In genomic region chr16:23141033-23141432, GRCh38 we compare ENCODE assay signal across 14 cellular contexts. TPM values are rescaled to one million over a fixed set of nuclear protein-coding genes. Genes with fewer than 3 reads are reported as not detected.
DNase-seq lines count a peak whose midpoint lies in the region; ATAC-seq and TF ChIP-seq lines count a peak whose summit lies in the region.
"Had no signal": no experiment of that assay in that cellular context is flagged by ENCODE, and none has a peak within 500 bp of the region (broad histone marks: within the 10 kb centered on the region; RNA-seq: fewer than 3 reads in every experiment).

No MANE protein-coding gene starts in this region.

- H3K4me1 Mint-ChIP-seq in T-cell: peaks cover 7 to 10% (median 7%) of the 10 kb centered on the region in 3 donors

- H3K4me1 ChIP-seq in suprapubic skin: peaks cover 62% of the 10 kb centered on the region

- no peak overlapping the region for H3K4me3 Mint-ChIP-seq in T-cell
- H3K4me3 Mint-ChIP-seq: CD4-positive, CD25-positive, alpha-beta regulatory T cell had no signal

- H3K36me3 ChIP-seq in suprapubic skin: no peaks in the 10 kb centered on the region

- POLR2A ChIA-PET in RWPE1 (lab: Yijun Ruan, JAX; ENCODE audit: low non-redundant PET): no interaction called here
- POLR2A ChIA-PET in T-cell (lab: Charles Lee): no interaction called here

- no peaks in the 10 kb centered on the region for H3K27me3 Mint-ChIP-seq in T-cell
- H3K27me3 Mint-ChIP-seq: CD4-positive, CD25-positive, alpha-beta regulatory T cell had no signal

- TF ChIP-seq EP300 in suprapubic skin (IDR thresholded peaks at IDR 0.05): no peak

- no peak overlapping the region for H3K27ac Mint-ChIP-seq in T-cell
- H3K27ac Mint-ChIP-seq: CD4-positive, CD25-positive, alpha-beta regulatory T cell had no signal

- H3K9me3 Mint-ChIP-seq in T-cell: peaks cover 4 to 19% (median 8%) of the 10 kb centered on the region in 3 donors

- DNase-seq in RWPE1 (ENCODE audit: low spot score) (no peak), epithelial cell of prostate (ENCODE audit: low read depth, low spot score) (no peak), left ventricle myocardium superior (no peak), suprapubic skin (ENCODE audit: low spot score in 2 of 2) (no peak), T-cell (no peak), left lobe of liver (ENCODE audit: low spot score) (no peak)
- DNase-seq: CD4-positive, CD25-positive, alpha-beta regulatory T cell; DMS53; H7; NCI-H1436 treated with DMSO at 0.1 percent for 48 hours; NCI-H446; PC-3 had no signal

- H3K9me3 ChIP-seq in suprapubic skin: no peaks in the 10 kb centered on the region

- H3K36me3 Mint-ChIP-seq in T-cell: peaks cover 15% of the 10 kb centered on the region

- H3K27me3 ChIP-seq in suprapubic skin: no peaks in the 10 kb centered on the region

- no peak for TF ChIP-seq POLR2A in suprapubic skin (IDR thresholded peaks at IDR 0.05)

- no peak overlapping the region for H3K4me3 ChIP-seq in suprapubic skin
- H3K4me3 ChIP-seq: GM12878 had no signal

- WGBS in suprapubic skin: 71% methylated on average over 3 of the region's 3 CpGs

- peak overlapping the region; percentile 86 for H3K27ac ChIP-seq in RWPE1
- peak overlapping the region; percentile 60 for H3K27ac ChIP-seq in epithelial cell of prostate
- peak overlapping the region; percentile 77 for H3K27ac ChIP-seq in suprapubic skin

- intact Hi-C loops in left ventricle myocardium superior (cut with micrococcal nuclease): loop anchor here (10.0 kb wide), 1 partner anchor 56 kb away; no protein-coding TSS in a partner anchor

- peak; percentile 63 for ATAC-seq in left ventricle myocardium superior
- ATAC-seq in GM21423 (IDR thresholded peaks at IDR 0.05; ENCODE audit: unreplicated experiment): no peak
- no peak for ATAC-seq in T-cell (replicated peaks in 1 of 4)
- ATAC-seq in left lobe of liver: no peak
- ATAC-seq: GM12878, PC-3 had no signal

- CTCF ChIA-PET in RWPE1 (lab: Yijun Ruan, JAX) (interaction anchor here (0.6 to 1.7 kb wide), 2 partner anchors 12 to 14 kb away, joined by 4 read pairs; no protein-coding TSS in a partner anchor), T-cell (lab: Charles Lee) (no interaction called here)

- no peak for TF ChIP-seq CTCF in RWPE1 (conservative IDR thresholded peaks at IDR 0.05; ENCODE audit: low read depth)
- TF ChIP-seq CTCF in suprapubic skin (IDR thresholded peaks at IDR 0.05): no peak

RNA-seq across cellular contexts. Expression of gene USP31, which starts 8.2 kb away (rescaled TPM):
- total RNA-seq in left ventricle myocardium superior (25.0 TPM), suprapubic skin (10 to 100 TPM; 22.0 to 44.7 (median 31.2) TPM), T-cell (1 to 10 TPM; 4.1 to 6.4 (median 5.6) TPM), left lobe of liver (10.1 TPM)

RNA-seq across cellular contexts. Expression of gene SCNN1G, which starts 41.5 kb away (rescaled TPM):
- total RNA-seq in left ventricle myocardium superior: 0.12 TPM
- total RNA-seq in suprapubic skin: 10 to 100 TPM in 3 of 4 donors, 1 to 10 TPM in 1; 8.5 to 25.6 (median 16.6) TPM
- not detected for total RNA-seq in T-cell
- not detected for total RNA-seq in left lobe of liver
- total RNA-seq: CD4-positive, CD25-positive, alpha-beta regulatory T cell had no signal
